ENCODE assay signal across 1 cellular context in the genomic region with DNA sequence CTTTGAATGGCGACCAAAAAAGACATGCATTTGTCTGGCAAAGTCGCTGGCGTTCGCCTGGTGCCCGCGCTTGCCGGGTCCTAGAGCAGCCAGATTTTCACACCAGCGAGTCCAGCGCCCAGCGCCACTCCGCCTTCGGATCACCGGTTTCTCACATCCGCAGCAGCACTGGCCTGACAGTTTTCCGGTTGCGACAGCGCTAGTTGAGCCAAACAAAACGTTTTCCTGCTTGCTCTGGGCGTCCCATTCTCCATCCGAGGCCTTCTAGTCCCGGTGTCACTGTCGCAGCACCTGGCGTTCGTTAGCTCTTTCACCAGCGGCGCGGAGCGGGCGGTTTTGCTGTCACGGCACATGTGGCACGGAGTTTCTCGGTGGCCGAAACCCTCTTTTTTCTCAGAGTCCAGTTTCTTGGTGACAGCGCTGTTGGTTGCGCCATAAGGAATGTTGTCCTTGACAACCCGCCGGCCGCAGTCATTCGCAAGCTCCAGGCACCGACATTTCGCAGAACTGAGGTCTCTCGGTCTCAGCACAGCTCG.
TF ChIP-seq lines count a peak whose summit lies in the region.

No MANE protein-coding gene starts in this region.

TF ChIP-seq in K562, 482 proteins besides CTCF, POLR2A, EP300 and RAD21 (continued from another document and continues in another):
- TF ChIP-seq, protein P1, sequence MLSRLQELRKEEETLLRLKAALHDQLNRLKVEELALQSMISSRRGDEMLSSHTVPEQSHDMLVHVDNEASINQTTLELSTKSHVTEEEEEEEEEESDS (CRISPR knock-in tag; IDR thresholded peaks at IDR 0.05), result no peak
- TF ChIP-seq ZNF253 (CRISPR knock-in tag; conservative IDR thresholded peaks at IDR 0.05) (no peak), ATF6 (CRISPR knock-in tag; IDR thresholded peaks at IDR 0.05) (no peak), FOSL1 (tag; conservative IDR thresholded peaks at IDR 0.05) (no peak), E2F1 (CRISPR knock-in tag; IDR thresholded peaks at IDR 0.05) (no peak), CHAMP1 (IDR thresholded peaks at IDR 0.05) (no peak), ZC3H11A (IDR thresholded peaks at IDR 0.05; ENCODE audit: low read depth, low read length) (no peak), NR4A1 (CRISPR knock-in tag; IDR thresholded peaks at IDR 0.05) (no peak), NR4A1 (tag; IDR thresholded peaks at IDR 0.05) (no peak), HNRNPH1 (optimal IDR thresholded peaks at IDR 0.05; ENCODE audit: low read depth, low read length) (no peak), ZNF3 (CRISPR knock-in tag; IDR thresholded peaks at IDR 0.05) (no peak), POLR2AphosphoS5 (IDR thresholded peaks at IDR 0.05; ENCODE audit: control insufficient read depth, insufficient read depth, low read depth, low read length) (0 out of 2 replicates have a peak, but pooled peaks have one; percentile 35), ZNF263 (CRISPR knock-in tag; IDR thresholded peaks at IDR 0.05; ENCODE audit: borderline replicate concordance) (no peak), FUS (optimal IDR thresholded peaks at IDR 0.05; ENCODE audit: low read depth, low read length) (no peak), ZNF384 (IDR thresholded peaks at IDR 0.05; ENCODE audit: low read depth, low read length) (no peak), CREBBP (IDR thresholded peaks at IDR 0.05; ENCODE audit: low read depth, low read length) (no peak), KHSRP (IDR thresholded peaks at IDR 0.05) (no peak), ZBTB33 (CRISPR knock-in tag; IDR thresholded peaks at IDR 0.05) (peak; percentile 69; the same call in 1 of the 2 replicates), TARDBP (IDR thresholded peaks at IDR 0.05) (no peak), ZNF695 (CRISPR knock-in tag; IDR thresholded peaks at IDR 0.05) (no peak), GTF2A2 (tag; IDR thresholded peaks at IDR 0.05) (no peak), GABPB1 (CRISPR knock-in tag; IDR thresholded peaks at IDR 0.05) (0 out of 2 replicates have a peak, but pooled peaks have one; percentile 25), HINFP (tag; conservative IDR thresholded peaks at IDR 0.05; ENCODE audit: low read depth) (no peak), HDAC2 (IDR thresholded peaks at IDR 0.05) (peak; percentile 28; the same call in 1 of the 2 replicates), SMARCB1 (IDR thresholded peaks at IDR 0.05; ENCODE audit: insufficient read length, low read depth) (no peak), FOXJ2 (tag; IDR thresholded peaks at IDR 0.05) (no peak), ERF (CRISPR knock-in tag; IDR thresholded peaks at IDR 0.05) (no peak), MCM7 (IDR thresholded peaks at IDR 0.05) (no peak), MNT (conservative IDR thresholded peaks at IDR 0.05) (peak in 1 of 2 experiments; percentile 26; a peak in 1 of 4 replicates), CHD1 (IDR thresholded peaks at IDR 0.05; ENCODE audit: low read length) (peak; percentile 67), PRMT5 (CRISPR knock-in tag; IDR thresholded peaks at IDR 0.05) (no peak), TCF7 (IDR thresholded peaks at IDR 0.05; ENCODE audit: borderline replicate concordance) (no peak), MEIS2 (IDR thresholded peaks at IDR 0.05; ENCODE audit: partially characterized antibody) (peak; percentile 29)
- TF ChIP-seq, protein P2, sequence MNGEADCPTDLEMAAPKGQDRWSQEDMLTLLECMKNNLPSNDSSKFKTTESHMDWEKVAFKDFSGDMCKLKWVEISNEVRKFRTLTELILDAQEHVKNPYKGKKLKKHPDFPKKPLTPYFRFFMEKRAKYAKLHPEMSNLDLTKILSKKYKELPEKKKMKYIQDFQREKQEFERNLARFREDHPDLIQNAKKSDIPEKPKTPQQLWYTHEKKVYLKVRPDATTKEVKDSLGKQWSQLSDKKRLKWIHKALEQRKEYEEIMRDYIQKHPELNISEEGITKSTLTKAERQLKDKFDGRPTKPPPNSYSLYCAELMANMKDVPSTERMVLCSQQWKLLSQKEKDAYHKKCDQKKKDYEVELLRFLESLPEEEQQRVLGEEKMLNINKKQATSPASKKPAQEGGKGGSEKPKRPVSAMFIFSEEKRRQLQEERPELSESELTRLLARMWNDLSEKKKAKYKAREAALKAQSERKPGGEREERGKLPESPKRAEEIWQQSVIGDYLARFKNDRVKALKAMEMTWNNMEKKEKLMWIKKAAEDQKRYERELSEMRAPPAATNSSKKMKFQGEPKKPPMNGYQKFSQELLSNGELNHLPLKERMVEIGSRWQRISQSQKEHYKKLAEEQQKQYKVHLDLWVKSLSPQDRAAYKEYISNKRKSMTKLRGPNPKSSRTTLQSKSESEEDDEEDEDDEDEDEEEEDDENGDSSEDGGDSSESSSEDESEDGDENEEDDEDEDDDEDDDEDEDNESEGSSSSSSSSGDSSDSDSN (IDR thresholded peaks at IDR 0.05; ENCODE audit: borderline replicate concordance in 1 of 2, low read depth in 2 of 2, low read length in 2 of 2), result peak in 1 of 2 experiments; percentile 81; a peak in 1 of 4 replicates
- TF ChIP-seq, protein P3, sequence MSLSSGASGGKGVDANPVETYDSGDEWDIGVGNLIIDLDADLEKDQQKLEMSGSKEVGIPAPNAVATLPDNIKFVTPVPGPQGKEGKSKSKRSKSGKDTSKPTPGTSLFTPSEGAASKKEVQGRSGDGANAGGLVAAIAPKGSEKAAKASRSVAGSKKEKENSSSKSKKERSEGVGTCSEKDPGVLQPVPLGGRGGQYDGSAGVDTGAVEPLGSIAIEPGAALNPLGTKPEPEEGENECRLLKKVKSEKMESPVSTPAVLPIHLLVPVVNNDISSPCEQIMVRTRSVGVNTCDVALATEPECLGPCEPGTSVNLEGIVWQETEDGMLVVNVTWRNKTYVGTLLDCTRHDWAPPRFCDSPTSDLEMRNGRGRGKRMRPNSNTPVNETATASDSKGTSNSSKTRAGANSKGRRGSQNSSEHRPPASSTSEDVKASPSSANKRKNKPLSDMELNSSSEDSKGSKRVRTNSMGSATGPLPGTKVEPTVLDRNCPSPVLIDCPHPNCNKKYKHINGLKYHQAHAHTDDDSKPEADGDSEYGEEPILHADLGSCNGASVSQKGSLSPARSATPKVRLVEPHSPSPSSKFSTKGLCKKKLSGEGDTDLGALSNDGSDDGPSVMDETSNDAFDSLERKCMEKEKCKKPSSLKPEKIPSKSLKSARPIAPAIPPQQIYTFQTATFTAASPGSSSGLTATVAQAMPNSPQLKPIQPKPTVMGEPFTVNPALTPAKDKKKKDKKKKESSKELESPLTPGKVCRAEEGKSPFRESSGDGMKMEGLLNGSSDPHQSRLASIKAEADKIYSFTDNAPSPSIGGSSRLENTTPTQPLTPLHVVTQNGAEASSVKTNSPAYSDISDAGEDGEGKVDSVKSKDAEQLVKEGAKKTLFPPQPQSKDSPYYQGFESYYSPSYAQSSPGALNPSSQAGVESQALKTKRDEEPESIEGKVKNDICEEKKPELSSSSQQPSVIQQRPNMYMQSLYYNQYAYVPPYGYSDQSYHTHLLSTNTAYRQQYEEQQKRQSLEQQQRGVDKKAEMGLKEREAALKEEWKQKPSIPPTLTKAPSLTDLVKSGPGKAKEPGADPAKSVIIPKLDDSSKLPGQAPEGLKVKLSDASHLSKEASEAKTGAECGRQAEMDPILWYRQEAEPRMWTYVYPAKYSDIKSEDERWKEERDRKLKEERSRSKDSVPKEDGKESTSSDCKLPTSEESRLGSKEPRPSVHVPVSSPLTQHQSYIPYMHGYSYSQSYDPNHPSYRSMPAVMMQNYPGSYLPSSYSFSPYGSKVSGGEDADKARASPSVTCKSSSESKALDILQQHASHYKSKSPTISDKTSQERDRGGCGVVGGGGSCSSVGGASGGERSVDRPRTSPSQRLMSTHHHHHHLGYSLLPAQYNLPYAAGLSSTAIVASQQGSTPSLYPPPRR (CRISPR knock-in tag; IDR thresholded peaks at IDR 0.05; ENCODE audit: borderline replicate concordance), result no peak
